20 cellular contexts compared by ENCODE assay signal in genomic region chr1:74396462-74396861, GRCh38.
"Had no signal": no experiment of that assay in that cellular context is flagged by ENCODE, and none has a peak within 500 bp of the region (broad histone marks: within the 10 kb centered on the region; RNA-seq: fewer than 3 reads in every experiment).

No MANE protein-coding gene starts in this region.

- H3K9me3 ChIP-seq: adrenal gland, mucosa of descending colon, prostate gland, sigmoid colon, tibial nerve had no signal

- H3K4me1 ChIP-seq: prostate gland had no signal

- H3K9me3 Mint-ChIP-seq: activated CD4-positive, alpha-beta memory T cell treated with anti-CD3 and anti-CD28 coated beads for 36 hours; activated naive CD4-positive, alpha-beta T cell treated with anti-CD3 and anti-CD28 coated beads, Interleukin-2, amount 50 U/mL, for 24 hours; activated T-cell treated with anti-CD3 and anti-CD28 coated beads, Interleukin-2, amount 50 U/mL, for 24 hours; central memory CD8-positive, alpha-beta T cell had no signal

- H3K27ac Mint-ChIP-seq: activated CD4-positive, alpha-beta memory T cell treated with anti-CD3 and anti-CD28 coated beads for 36 hours; activated CD4-positive, alpha-beta T cell treated with anti-CD3 and anti-CD28 coated beads for 36 hours; activated CD8-positive, alpha-beta memory T cell treated with anti-CD3 and anti-CD28 coated beads, Interleukin-2, amount 10 ng/mL, durations not matched to agents 7 days and 5 days; activated naive CD4-positive, alpha-beta T cell treated with anti-CD3 and anti-CD28 coated beads, Interleukin-2, amount 50 U/mL, for 24 hours; activated T-cell treated with anti-CD3 and anti-CD28 coated beads, Interleukin-2, amount 50 U/mL, for 24 hours; immature natural killer cell; naive thymus-derived CD4-positive, alpha-beta T cell; stimulated activated effector memory CD8-positive, alpha-beta T cell treated with anti-CD3 and anti-CD28 coated beads, Interleukin-12 subunit alpha, Interleukin-12 subunit beta, amount 100 ng/mL, for 72 hours had no signal

- H3K36me3 Mint-ChIP-seq: activated CD4-positive, alpha-beta memory T cell treated with anti-CD3 and anti-CD28 coated beads for 36 hours; activated CD8-positive, alpha-beta memory T cell treated with anti-CD3 and anti-CD28 coated beads, Interleukin-2, amount 10 ng/mL, durations not matched to agents 7 days and 5 days; activated naive CD4-positive, alpha-beta T cell treated with anti-CD3 and anti-CD28 coated beads, Interleukin-2, amount 50 U/mL, for 24 hours; immature natural killer cell; naive thymus-derived CD4-positive, alpha-beta T cell; stimulated activated effector memory CD8-positive, alpha-beta T cell treated with anti-CD3 and anti-CD28 coated beads, Interleukin-12 subunit alpha, Interleukin-12 subunit beta, amount 100 ng/mL, for 72 hours had no signal

- H3K4me3 ChIP-seq: adrenal gland, coronary artery, mucosa of descending colon, prostate gland, sigmoid colon, tibial nerve had no signal

- H3K27ac ChIP-seq: coronary artery, prostate gland had no signal

- H3K4me3 Mint-ChIP-seq: activated CD4-positive, alpha-beta memory T cell treated with anti-CD3 and anti-CD28 coated beads for 36 hours; activated CD4-positive, alpha-beta T cell treated with anti-CD3 and anti-CD28 coated beads for 36 hours; activated CD8-positive, alpha-beta memory T cell treated with anti-CD3 and anti-CD28 coated beads, Interleukin-2, amount 10 ng/mL, durations not matched to agents 7 days and 5 days; activated naive CD4-positive, alpha-beta T cell treated with anti-CD3 and anti-CD28 coated beads, Interleukin-2, amount 50 U/mL, for 24 hours; activated T-cell treated with anti-CD3 and anti-CD28 coated beads, Interleukin-2, amount 50 U/mL, for 24 hours; central memory CD8-positive, alpha-beta T cell; immature natural killer cell; naive thymus-derived CD4-positive, alpha-beta T cell; stimulated activated effector memory CD8-positive, alpha-beta T cell treated with anti-CD3 and anti-CD28 coated beads, Interleukin-12 subunit alpha, Interleukin-12 subunit beta, amount 100 ng/mL, for 72 hours had no signal

- ATAC-seq: activated CD4-positive, alpha-beta T cell treated with anti-CD3 and anti-CD28 coated beads for 36 hours; activated CD8-positive, alpha-beta memory T cell treated with anti-CD3 and anti-CD28 coated beads, Interleukin-2, amount 10 ng/mL, durations not matched to agents 7 days and 5 days; naive thymus-derived CD4-positive, alpha-beta T cell had no signal

- H3K27me3 Mint-ChIP-seq: activated CD4-positive, alpha-beta memory T cell treated with anti-CD3 and anti-CD28 coated beads for 36 hours; activated CD4-positive, alpha-beta T cell treated with anti-CD3 and anti-CD28 coated beads for 36 hours; central memory CD8-positive, alpha-beta T cell had no signal

- H3K27me3 ChIP-seq: adrenal gland, sigmoid colon, tibial nerve had no signal

- H3K36me3 ChIP-seq: adrenal gland, prostate gland, sigmoid colon, tibial nerve had no signal

- DNase-seq: activated CD4-positive, alpha-beta memory T cell treated with anti-CD3 and anti-CD28 coated beads for 36 hours; activated CD4-positive, alpha-beta T cell treated with anti-CD3 and anti-CD28 coated beads for 36 hours; activated CD8-positive, alpha-beta memory T cell treated with anti-CD3 and anti-CD28 coated beads, Interleukin-2, amount 10 ng/mL, durations not matched to agents 7 days and 5 days; activated effector memory CD4-positive, alpha-beta T cell treated with Interleukin-2 at 50 U/mL for 16 hours; activated T-cell treated with anti-CD3 and anti-CD28 coated beads, Interleukin-2, amount 50 U/mL, for 24 hours; effector CD8-positive, alpha-beta T cell; glutamatergic neuron; immature natural killer cell; mucosa of descending colon; naive thymus-derived CD4-positive, alpha-beta T cell; occipital lobe; sigmoid colon; T-helper 2 cell had no signal

- H3K4me1 Mint-ChIP-seq: activated CD4-positive, alpha-beta T cell treated with anti-CD3 and anti-CD28 coated beads for 36 hours; activated CD8-positive, alpha-beta memory T cell treated with anti-CD3 and anti-CD28 coated beads, Interleukin-2, amount 10 ng/mL, durations not matched to agents 7 days and 5 days; activated naive CD4-positive, alpha-beta T cell treated with anti-CD3 and anti-CD28 coated beads, Interleukin-2, amount 50 U/mL, for 24 hours; central memory CD8-positive, alpha-beta T cell; immature natural killer cell; naive thymus-derived CD4-positive, alpha-beta T cell had no signal
